ENCODE assay signal across 8 cellular contexts in the genomic region with DNA sequence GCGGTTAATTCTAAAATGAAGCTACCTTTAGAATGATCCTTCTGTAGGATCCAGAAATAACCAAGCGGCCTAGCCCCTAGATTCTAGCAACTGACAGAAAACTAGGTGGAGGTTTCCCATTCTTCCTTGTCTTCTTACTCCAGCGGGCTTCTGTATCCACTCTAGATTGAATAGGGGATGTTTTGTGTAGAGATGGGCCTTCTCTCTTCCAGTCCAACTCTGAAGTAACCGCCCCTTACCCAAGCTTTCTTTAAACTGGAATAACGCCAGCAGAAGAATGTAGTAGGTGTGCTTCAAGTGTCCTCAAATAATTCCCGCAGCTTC. TPM values are rescaled to one million over a fixed set of nuclear protein-coding genes. Genes with fewer than 3 reads are reported as not detected.
DNase-seq lines count a peak whose midpoint lies in the region; ATAC-seq and TF ChIP-seq lines count a peak whose summit lies in the region.

No MANE protein-coding gene starts in this region.

- peak overlapping the region; percentile 98 for H3K27ac Mint-ChIP-seq in chondrocyte (ENCODE audit: unreplicated experiment)
- peak overlapping the region; percentile 80 to 99 for H3K27ac Mint-ChIP-seq in natural killer cell treated with Interleukin-12 subunit alpha and Interleukin-12 subunit beta and Interleukin-15 and Interleukin-18, amount 100 ng/mL, for 72 hours

- intact Hi-C loops in Right ventricle myocardium superior (cut with DNase I) = no loop called here
- intact Hi-C loops in cardiac septum (cut with DNase I) = loop anchor here (5.0 to 10.0 kb wide), 2 partner anchors 65 to 248 kb away; a partner anchor contains a TSS

- H3K27me3 Mint-ChIP-seq in chondrocyte (ENCODE audit: low read depth) = peaks cover 3% of the 10 kb centered on the region
- H3K27me3 Mint-ChIP-seq in natural killer cell treated with Interleukin-12 subunit alpha and Interleukin-12 subunit beta and Interleukin-15 and Interleukin-18, amount 100 ng/mL, for 72 hours = peaks cover 5 to 13% of the 10 kb centered on the region in 2 donors

- DNase-seq in Right ventricle myocardium superior = no peak
- no peak for DNase-seq in cardiac septum (ENCODE audit: low spot score)
- no peak for DNase-seq in chondrocyte (ENCODE audit: low spot score)
- no peak for DNase-seq in natural killer cell treated with Interleukin-12 subunit alpha and Interleukin-12 subunit beta and Interleukin-15 and Interleukin-18, amount 100 ng/mL, for 72 hours (ENCODE audit: low spot score)
- no peak for DNase-seq in DMS153 (lab: John Stamatoyannopoulos, UW)
- DNase-seq in stimulated activated CD4-positive, alpha-beta T cell treated with anti-CD3 and anti-CD28 coated beads, Interleukin-2, amount 100 ng/mL, for 24 hours = no peak
- no peak for DNase-seq in DMS79 treated with DMSO at 0.1 percent for 48 hours (lab: John Stamatoyannopoulos, UW)

- H3K36me3 Mint-ChIP-seq in chondrocyte (ENCODE audit: low read depth) = peaks cover 6% of the 10 kb centered on the region
- H3K36me3 Mint-ChIP-seq in natural killer cell treated with Interleukin-12 subunit alpha and Interleukin-12 subunit beta and Interleukin-15 and Interleukin-18, amount 100 ng/mL, for 72 hours = peaks cover 11% of the 10 kb centered on the region

- ATAC-seq in Right ventricle myocardium superior (ENCODE audit: poor library complexity) (peak; percentile 24), HG03520 (IDR thresholded peaks at IDR 0.05; ENCODE audit: unreplicated experiment) (peak; percentile 11)
- no peak for ATAC-seq in natural killer cell treated with Interleukin-12 subunit alpha and Interleukin-12 subunit beta and Interleukin-15 and Interleukin-18, amount 100 ng/mL, for 72 hours

- peaks cover 45% of the 10 kb centered on the region for H3K4me1 Mint-ChIP-seq in chondrocyte (ENCODE audit: low read depth)
- H3K4me1 Mint-ChIP-seq in natural killer cell treated with Interleukin-12 subunit alpha and Interleukin-12 subunit beta and Interleukin-15 and Interleukin-18, amount 100 ng/mL, for 72 hours (ENCODE audit: low read depth in 2 of 2) = peaks cover 23% of the 10 kb centered on the region in 2 donors

- peak overlapping the region; percentile 96 for H3K4me3 Mint-ChIP-seq in chondrocyte (ENCODE audit: unreplicated experiment)
- H3K4me3 Mint-ChIP-seq in natural killer cell treated with Interleukin-12 subunit alpha and Interleukin-12 subunit beta and Interleukin-15 and Interleukin-18, amount 100 ng/mL, for 72 hours = peak overlapping the region; percentile 95

- H3K9me3 Mint-ChIP-seq in chondrocyte (ENCODE audit: low read depth) = no peaks in the 10 kb centered on the region
- H3K9me3 Mint-ChIP-seq in natural killer cell treated with Interleukin-12 subunit alpha and Interleukin-12 subunit beta and Interleukin-15 and Interleukin-18, amount 100 ng/mL, for 72 hours = no peaks in the 10 kb centered on the region

- no peak for TF ChIP-seq CTCF in chondrocyte (IDR thresholded peaks at IDR 0.05)

RNA-seq across cellular contexts. Expression of a gene that starts 0.4 kb away (rescaled TPM):
- total RNA-seq in Right ventricle myocardium superior (26.5 TPM), cardiac septum (19.0 TPM), chondrocyte (35.3 to 40.8 TPM (median 39.3 TPM) in 3 replicates)
- 10 to 100 TPM; 17.6 to 27.2 TPM for total RNA-seq in natural killer cell treated with Interleukin-12 subunit alpha and Interleukin-12 subunit beta and Interleukin-15 and Interleukin-18, amount 100 ng/mL, for 72 hours

Comparison
In these comparisons a context has a peak if more than half of its experiments do, and no peak if none do; other contexts are left out.
1. ATAC-seq: peak in Right ventricle myocardium superior (single experiment) and HG03520 (single experiment); none in natural killer cell treated with Interleukin-12 subunit alpha and Interleukin-12 subunit beta and Interleukin-15 and Interleukin-18, amount 100 ng/mL, for 72 hours (0 of 2).